9 cellular contexts compared by ENCODE assay signal in genomic region chr19:13102666-13103584, GRCh38. TPM values are rescaled to one million over a fixed set of nuclear protein-coding genes. Genes with fewer than 3 reads are reported as not detected.
DNase-seq lines count a peak whose midpoint lies in the region; ATAC-seq and TF ChIP-seq lines count a peak whose summit lies in the region.
"Had no signal": no experiment of that assay in that cellular context is flagged by ENCODE, and none has a peak within 500 bp of the region (broad histone marks: within the 10 kb centered on the region; RNA-seq: fewer than 3 reads in every experiment).

Gene LYL1, minus strand, starts transcription at chr19:13102858. Its CDS starts 1,687 bp downstream, at chr19:13101171.

- CTCF ChIA-PET in Calu3 (lab: Charles Lee), result interaction anchor here (0.6 kb wide), 1 partner anchor 134 kb away, joined by 4 read pairs; no protein-coding TSS in a partner anchor

- peak within 1 kb of the TSS; percentile 41 for H3K4me3 Mint-ChIP-seq in Calu3 (ENCODE audit: low read depth, unreplicated experiment)

- no peaks in the 10 kb centered on the region for H3K27me3 Mint-ChIP-seq in Calu3 (ENCODE audit: unreplicated experiment)

- H3K27ac ChIP-seq in ascending aorta, result peak within 1 kb of the TSS; percentile 81 to 92
- H3K27ac ChIP-seq: SJSA1 had no signal

- H3K36me3 Mint-ChIP-seq in Calu3 (ENCODE audit: insufficient read depth, unreplicated experiment), result peaks cover 27% of the 10 kb centered on the region

- intact Hi-C loops in Calu3 (cut with micrococcal nuclease; ENCODE audit: unreplicated experiment), result loop anchor here (5.0 kb wide), 1 partner anchor 159 kb away; no protein-coding TSS in a partner anchor
- intact Hi-C loops in ascending aorta (cut with DNase I), result loop anchor here (5.0 kb wide), 1 partner anchor 159 kb away; no protein-coding TSS in a partner anchor

- no peaks in the 10 kb centered on the region for H3K9me3 Mint-ChIP-seq in Calu3 (ENCODE audit: low read depth, unreplicated experiment)

- no peaks in the 10 kb centered on the region for H3K27me3 ChIP-seq in ascending aorta
- H3K27me3 ChIP-seq: SJSA1 had no signal

- no peaks in the 10 kb centered on the region for H3K4me1 Mint-ChIP-seq in Calu3 (ENCODE audit: low read depth, unreplicated experiment)

- peak within 1 kb of the TSS; percentile 46 to 67 for H3K4me3 ChIP-seq in ascending aorta
- H3K4me3 ChIP-seq: SJSA1 had no signal

- no TSS peak for BruUV-seq in Calu3 (replicated peaks; lab: Mats Ljungman, UMichigan)

- DNase-seq in Calu3 (peak; percentile 24), NCI-H226 (peak; percentile 89), ascending aorta (ENCODE audit: low spot score in 2 of 2) (peak in 1 of 2 donors; percentile 88), iPS-NIHi7 (ENCODE audit: extremely low spot score) (peak; percentile 80), NCI-H1092 (lab: John Stamatoyannopoulos, UW) (no peak)
- peak; percentile 42 for DNase-seq in stimulated activated CD4-positive, alpha-beta T cell treated with anti-CD3 and anti-CD28 coated beads, Interleukin-4, amount 100 ng/mL, for 1 hour
- no peak for DNase-seq in central memory CD4-positive, alpha-beta T cell

- TF ChIP-seq CTCF in Calu3 (IDR thresholded peaks at IDR 0.05; ENCODE audit: unreplicated experiment) (no peak), ascending aorta (IDR thresholded peaks at IDR 0.05) (peak in 1 of 3 experiments; percentile 9)

- peaks cover 4 to 6% of the 10 kb centered on the region in 2 donors for H3K36me3 ChIP-seq in ascending aorta

- H3K27ac Mint-ChIP-seq in Calu3 (ENCODE audit: unreplicated experiment), result no peak within 1 kb of the TSS

- peaks cover 14 to 23% of the 10 kb centered on the region in 2 donors for H3K4me1 ChIP-seq in ascending aorta
- H3K4me1 ChIP-seq: SJSA1 had no signal

- H3K9me3 ChIP-seq in ascending aorta, result no peaks in the 10 kb centered on the region
- H3K9me3 ChIP-seq: SJSA1 had no signal

- ATAC-seq in GM19467 (IDR thresholded peaks at IDR 0.05; ENCODE audit: unreplicated experiment), result peak; percentile 38

RNA-seq across cellular contexts. Expression of gene LYL1, which starts in this region (rescaled TPM):
- total RNA-seq in Calu3 (2022) (0.32 TPM in 1 of 2 replicates, not detected in the other), ascending aorta (46.7 TPM)
- total RNA-seq: SJSA1 had no signal

Comparison
In these comparisons a context has a peak if more than half of its experiments do, and no peak if none do; other contexts are left out.
1. RNA of gene LYL1 (total RNA-seq): 46.7 TPM in ascending aorta (single experiment); 0.32 TPM in Calu3; every median in the first group is over 10 times any median in the second.
2. Peak in DNase-seq in Calu3; RNA of the gene not detected or under 1 TPM.
3. DNase-seq: peak in NCI-H226 (single experiment), iPS-NIHi7 (single experiment) and stimulated activated CD4-positive, alpha-beta T cell treated with anti-CD3 and anti-CD28 coated beads, Interleukin-4, amount 100 ng/mL, for 1 hour (single experiment); none in central memory CD4-positive, alpha-beta T cell (single experiment) and NCI-H1092 (single experiment).